In the genomic region with DNA sequence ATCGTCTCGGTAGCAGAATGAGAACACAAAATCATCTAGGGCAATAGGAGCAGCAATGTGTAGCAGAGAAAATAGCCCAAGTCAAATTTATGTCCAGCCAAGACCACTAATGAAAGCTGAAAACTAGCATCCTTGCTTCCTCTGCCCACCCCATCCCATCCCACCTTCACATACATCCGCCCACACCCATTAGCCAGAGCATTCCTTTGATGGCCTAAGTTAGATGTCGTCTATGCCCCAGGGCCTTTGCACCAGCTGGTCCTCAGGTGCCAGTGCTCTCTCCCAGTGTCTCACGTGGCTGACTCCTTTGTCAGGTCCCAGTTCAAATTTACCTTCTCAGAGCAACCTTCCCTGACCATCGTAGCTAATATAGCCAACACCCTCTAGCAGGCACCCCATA, we compare ENCODE assay signal across 29 cellular contexts.
"Had no signal": no experiment of that assay in that cellular context is flagged by ENCODE, and none has a peak within 500 bp of the region (broad histone marks: within the 10 kb centered on the region; RNA-seq: fewer than 3 reads in every experiment).

No MANE protein-coding gene starts in this region.

- FAIRE-seq: astrocyte, bronchial epithelial cell, endometrium, endothelial cell of umbilical vein, frontal cortex had no signal

- DNase-seq: activated B cell treated with CpG ODN at 0.5 μM for 24 hours; activated CD4-positive, alpha-beta T cell treated with anti-CD3 and anti-CD28 coated beads for 48 hours; activated CD4-positive, alpha-beta T cell treated with anti-CD3 and anti-CD28 coated beads, Interleukin-2, amount 50 U/mL, for 1 hour; activated CD4-positive, alpha-beta T cell treated with anti-CD3 and anti-CD28 coated beads, Interleukin-2, amount 50 U/mL, for 48 hours; activated CD8-positive, alpha-beta memory T cell treated with anti-CD3 and anti-CD28 coated beads for 24 hours; activated CD8-positive, alpha-beta T cell treated with anti-CD3 and anti-CD28 coated beads for 36 hours; activated effector memory CD4-positive, alpha-beta T cell treated with Interleukin-2 at 50 U/mL for 16 hours; activated gamma-delta T cell treated with Interleukin-2 at 50 U/mL for 16 hours; activated naive CD4-positive, alpha-beta T cell treated with anti-CD3 and anti-CD28 coated beads, Interleukin-2, amount 50 U/mL, for 16 hours; activated naive CD4-positive, alpha-beta T cell treated with Interleukin-2 at 50 U/mL for 16 hours; activated T-cell treated with anti-CD3 and anti-CD28 coated beads, Interleukin-2, amount 50 U/mL, for 4 hours; amniotic stem cell; anterior cingulate cortex; brain microvascular endothelial cell; cortex of kidney; effector CD8-positive, alpha-beta T cell; foreskin fibroblast; T-helper 1 cell; T-helper 17 cell; T1000; WERI-Rb-1 had no signal

- H3K27ac ChIP-seq: brain microvascular endothelial cell, epithelial cell of prostate, WERI-Rb-1 had no signal

- ATAC-seq: activated CD4-positive, CD25-positive, alpha-beta regulatory T cell treated with anti-CD3 and anti-CD28 coated beads, Interleukin-2, amount 50 U/mL, for 24 hours; activated CD8-positive, alpha-beta T cell treated with anti-CD3 and anti-CD28 coated beads for 36 hours; activated T-cell treated with anti-CD3 and anti-CD28 coated beads, Interleukin-2, amount 50 U/mL, for 4 hours; activated T-helper 17 cell treated with anti-CD3 and anti-CD28 coated beads, Interleukin-2, amount 50 U/mL, for 72 hours; T-helper 17 cell had no signal

- H3K36me3 ChIP-seq: brain microvascular endothelial cell, WERI-Rb-1 had no signal
